ENCODE assay signal across 10 cellular contexts in the genomic region with DNA sequence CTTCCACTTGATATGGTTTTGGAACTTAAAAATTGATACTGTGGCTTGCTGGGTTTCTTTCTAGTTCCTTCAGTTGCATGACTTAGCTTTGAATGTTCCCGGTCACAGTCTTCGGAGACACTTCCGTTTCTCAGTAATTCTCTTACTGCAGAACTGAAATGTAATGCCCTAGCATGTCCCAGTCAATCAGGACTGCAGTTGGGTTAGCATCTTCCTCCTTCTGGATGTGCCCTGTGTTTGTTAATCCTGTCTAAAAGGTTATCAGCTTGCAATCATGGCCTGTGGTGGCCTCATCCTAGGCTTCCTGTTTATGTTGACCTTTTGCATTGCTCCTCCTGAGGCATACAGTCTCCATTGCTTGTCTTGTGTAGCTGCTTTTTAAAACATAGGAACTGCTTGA.
DNase-seq lines count a peak whose midpoint lies in the region; ATAC-seq, FAIRE-seq and TF ChIP-seq lines count a peak whose summit lies in the region.
"Had no signal": no experiment of that assay in that cellular context is flagged by ENCODE, and none has a peak within 500 bp of the region (broad histone marks: within the 10 kb centered on the region; RNA-seq: fewer than 3 reads in every experiment).

No MANE protein-coding gene starts in this region.

- H2BK15ac ChIP-seq in IMR-90 (ENCODE audit: low read depth, low read length), result 0 out of 3 replicates have a peak overlapping the region, but pooled peaks have one; percentile 18

- H3K23ac ChIP-seq in IMR-90 (ENCODE audit: low read depth, low read length), result peak overlapping the region; percentile 79

- H3K4me3 Mint-ChIP-seq in nephron progenitor cell, result no peak overlapping the region
- H3K4me3 Mint-ChIP-seq: CD4-positive, alpha-beta memory T cell had no signal

- no peaks in the 10 kb centered on the region for H3K27me3 Mint-ChIP-seq in nephron progenitor cell (ENCODE audit: low read depth, poor library complexity)
- H3K27me3 Mint-ChIP-seq: CD4-positive, alpha-beta memory T cell had no signal

- H2AFZ ChIP-seq in IMR-90 (replicated peaks; ENCODE audit: low read length, poor library complexity) (no peak overlapping the region), endothelial cell of umbilical vein (ENCODE audit: low read depth, low read length) (no peak overlapping the region)

- H3K18ac ChIP-seq in IMR-90 (ENCODE audit: low read depth, low read length), result peak overlapping the region; percentile 71

- peaks cover 22% of the 10 kb centered on the region for H3K4me1 Mint-ChIP-seq in nephron progenitor cell

- CTCF ChIA-PET in IMR-90 (lab: Yijun Ruan, JAX) (interaction anchor here (0.5 to 1.3 kb wide), 2 partner anchors 11 to 35 kb away, joined by 3 read pairs; no protein-coding TSS in a partner anchor), endothelial cell of umbilical vein (lab: Charles Lee) (interaction anchor here (1.0 to 2.2 kb wide), 11 partner anchors 10 to 1024 kb away, joined by 3 to 7 read pairs (median 4); no protein-coding TSS in a partner anchor)

- in situ Hi-C loops in IMR-90 (cut with MboI; ENCODE audit: low sequenced_read_pairs), result no loop called here

- H3K9me1 ChIP-seq in IMR-90 (ENCODE audit: insufficient read depth, low read length) (peaks cover 11% of the 10 kb centered on the region), endothelial cell of umbilical vein (replicated peaks; ENCODE audit: control insufficient read depth, extremely low read depth, insufficient read depth, low read length) (no peaks in the 10 kb centered on the region)

- peak overlapping the region; percentile 58 for H2BK5ac ChIP-seq in IMR-90 (ENCODE audit: low read depth, low read length, poor library complexity, severe bottlenecking)

- ATAC-seq in IMR-90 (ENCODE audit: low read depth) (peak; percentile 25), GM18870 (IDR thresholded peaks at IDR 0.05; ENCODE audit: unreplicated experiment) (no peak)

- H3K9me3 Mint-ChIP-seq in nephron progenitor cell, result peaks cover 3% of the 10 kb centered on the region
- H3K9me3 Mint-ChIP-seq: activated T-helper 2 cell treated with anti-CD3 and anti-CD28 coated beads, Interferon-gamma antibody, Interleukin-2, Interleukin-4, amounts not matched to agents 10 μg/mL and 5 μg/mL and 100 μg/mL, durations not matched to agents 14 hours and 24 hours and 36 hours had no signal

- intact Hi-C loops in IMR-90 (cut with micrococcal nuclease), result no loop called here
- intact Hi-C loops in endothelial cell of umbilical vein (cut with micrococcal nuclease), result no loop called here

- H2AK5ac ChIP-seq in IMR-90 (ENCODE audit: low read depth, low read length), result peak overlapping the region; percentile 46; the same call in 1 of the 2 replicates

- H3K36me3 Mint-ChIP-seq in nephron progenitor cell (ENCODE audit: low read depth), result peaks cover 27% of the 10 kb centered on the region

- WGBS in IMR-90 (ENCODE audit: extremely low coverage in 2 of 2, insufficient read length in 1 of 2), 2 experiments, result no CpG with 5 or more reads among the region's 3 CpGs

- H3K27ac ChIP-seq in IMR-90 (ENCODE audit: insufficient read depth, low read length) (peak overlapping the region; percentile 78; the same call in 1 of the 2 replicates), endothelial cell of umbilical vein (ENCODE audit: insufficient read depth, low read depth, low read length) (peak overlapping the region; percentile 74)

- H3K9me3 ChIP-seq in IMR-90 (ENCODE audit: control insufficient read depth, insufficient read depth, low read length), result no peaks in the 10 kb centered on the region
- H3K9me3 ChIP-seq in endothelial cell of umbilical vein (replicated peaks; ENCODE audit: control insufficient read depth, insufficient read depth, low read length), result no peaks in the 10 kb centered on the region

- H3K4me1 ChIP-seq in IMR-90 (ENCODE audit: control insufficient read depth, insufficient read depth, low read length), result peaks cover 8% of the 10 kb centered on the region
- peaks cover 20% of the 10 kb centered on the region for H3K4me1 ChIP-seq in endothelial cell of umbilical vein (ENCODE audit: control insufficient read depth, extremely low read depth, insufficient read depth, low read length)

- FAIRE-seq in GM12891 (lab: Jason Lieb, UNC) (no peak), endothelial cell of umbilical vein (lab: Jason Lieb, UNC) (no peak)

- H2AK9ac ChIP-seq in IMR-90 (replicated peaks; ENCODE audit: low read depth, low read length, poor library complexity), result no peak overlapping the region

- TF ChIP-seq CTCF in IMR-90 (conservative IDR thresholded peaks at IDR 0.05; ENCODE audit: low read depth, low read length) (no peak), endothelial cell of umbilical vein (IDR thresholded peaks at IDR 0.05; ENCODE audit: extremely low read depth in 1 of 2, insufficient read depth in 1 of 2, low read depth in 1 of 2, low read length in 2 of 2) (no peak), nephron progenitor cell (IDR thresholded peaks at IDR 0.05) (no peak)

- H3K27ac Mint-ChIP-seq in nephron progenitor cell, result peak overlapping the region; percentile 95
- H3K27ac Mint-ChIP-seq: activated T-helper 2 cell treated with anti-CD3 and anti-CD28 coated beads, Interferon-gamma antibody, Interleukin-2, Interleukin-4, amounts not matched to agents 10 μg/mL and 5 μg/mL and 100 μg/mL, durations not matched to agents 14 hours and 24 hours and 36 hours had no signal

- H2BK20ac ChIP-seq in IMR-90 (ENCODE audit: low read depth, low read length), result peak overlapping the region; percentile 69

- H3K4ac ChIP-seq in IMR-90 (ENCODE audit: low read depth, low read length), result peak overlapping the region; percentile 53; the same call in 1 of the 2 replicates

- no peak overlapping the region for H3K4me3 ChIP-seq in IMR-90 (ENCODE audit: insufficient read depth, low read depth, low read length)
- H3K4me3 ChIP-seq in endothelial cell of umbilical vein (replicated peaks in 1 of 3; ENCODE audit: insufficient read depth in 1 of 3, low read depth in 1 of 3, low read length in 3 of 3), result no peak overlapping the region

- H4K8ac ChIP-seq in IMR-90 (ENCODE audit: low read depth in 2 of 2, low read length in 2 of 2), result no peak overlapping the region; a peak in 1 of 4 replicates

- POLR2A ChIA-PET in IMR-90 (lab: Charles Lee; ENCODE audit: unreplicated experiment) (no interaction called here), endothelial cell of umbilical vein (lab: Charles Lee) (interaction anchor here (1.4 kb wide), 1 partner anchor 435 kb away, joined by 3 read pairs; a partner anchor contains a TSS)

- H4K91ac ChIP-seq in IMR-90 (ENCODE audit: insufficient read depth, low read depth, low read length), result no peak overlapping the region

- H3K4me2 ChIP-seq in IMR-90 (ENCODE audit: low read depth, low read length), result peak overlapping the region; percentile 38
- H3K4me2 ChIP-seq in endothelial cell of umbilical vein (ENCODE audit: insufficient read depth, low read length), result peak overlapping the region; percentile 72

- DNase-seq in GM12891 (ENCODE audit: insufficient read length, low spot score), result no peak
- peak; percentile 18 for DNase-seq in IMR-90
- peak; percentile 34 for DNase-seq in endothelial cell of umbilical vein (ENCODE audit: low read depth, low spot score)
- DNase-seq in nephron progenitor cell, result no peak
- DNase-seq in middle frontal gyrus (ENCODE audit: extremely low spot score, low spot score), result no peak
- DNase-seq in activated T-cell treated with anti-CD3 and anti-CD28 coated beads, Interleukin-2, amount 50 U/mL, for 1 hour, result no peak
- no peak for DNase-seq in SW 1271 (lab: John Stamatoyannopoulos, UW)
- DNase-seq: CD4-positive, alpha-beta memory T cell had no signal

- H3K14ac ChIP-seq in IMR-90 (replicated peaks; ENCODE audit: low read depth, low read length), result peak overlapping the region; percentile 41

- TF ChIP-seq POLR2A in GM12891 (IDR thresholded peaks at IDR 0.05; ENCODE audit: low read depth, low read length), result no peak
- TF ChIP-seq POLR2A in IMR-90 (IDR thresholded peaks at IDR 0.05; ENCODE audit: low read depth, low read length), result no peak
- no peak for TF ChIP-seq POLR2A in endothelial cell of umbilical vein (IDR thresholded peaks at IDR 0.05; ENCODE audit: low read depth, low read length)

- H3K36me3 ChIP-seq in IMR-90 (ENCODE audit: control insufficient read depth, insufficient read depth, low read length), result no peaks in the 10 kb centered on the region
- no peaks in the 10 kb centered on the region for H3K36me3 ChIP-seq in endothelial cell of umbilical vein (ENCODE audit: control insufficient read depth in 2 of 2, extremely low read depth in 1 of 2, insufficient read depth in 2 of 2, low read length in 2 of 2)

- H3K27me3 ChIP-seq in IMR-90 (ENCODE audit: control insufficient read depth, insufficient read depth, low read length) (no peaks in the 10 kb centered on the region), endothelial cell of umbilical vein (ENCODE audit: control insufficient read depth in 2 of 2, insufficient read depth in 2 of 2, low read length in 2 of 2) (no peaks in the 10 kb centered on the region)

- H4K5ac ChIP-seq in IMR-90 (ENCODE audit: low read depth, low read length), result no peak overlapping the region

- no peak for TF ChIP-seq RAD21 in IMR-90 (IDR thresholded peaks at IDR 0.05; ENCODE audit: low read length)

- H3K9ac ChIP-seq in IMR-90 (ENCODE audit: low read depth, low read length) (no peak overlapping the region), endothelial cell of umbilical vein (replicated peaks; ENCODE audit: extremely low read depth, insufficient read depth, low read length) (peak overlapping the region; percentile 26)

- peaks cover 10% of the 10 kb centered on the region; the same call in 1 of the 2 replicates for H4K20me1 ChIP-seq in IMR-90 (ENCODE audit: insufficient read depth, low read length)
- peaks cover 2% of the 10 kb centered on the region for H4K20me1 ChIP-seq in endothelial cell of umbilical vein (replicated peaks; ENCODE audit: control insufficient read depth, extremely low read depth, insufficient read depth, low read length)

- dilution Hi-C loops in IMR-90 (cut with HindIII; ENCODE audit: low sequenced_read_pairs, unreplicated experiment) (no loop called here), endothelial cell of umbilical vein (cut with MboI; ENCODE audit: extremely low pct_ligation_motif_present, low sequenced_read_pairs) (no loop called here)

- H3K79me1 ChIP-seq in IMR-90 (ENCODE audit: low read depth in 1 of 2, low read length in 2 of 2), result peaks cover 28 to 44% of the 10 kb centered on the region in 2 experiments

- BruUV-seq in IMR-90 (replicated peaks; lab: Mats Ljungman, UMichigan) (no TSS peak), endothelial cell of umbilical vein (replicated peaks; lab: Mats Ljungman, UMichigan) (no TSS peak)

- peak overlapping the region; percentile 30; the same call in 1 of the 2 replicates for H2BK120ac ChIP-seq in IMR-90 (ENCODE audit: low read depth, low read length)

- no peak overlapping the region for H3K56ac ChIP-seq in IMR-90 (ENCODE audit: extremely low read depth, insufficient read depth, low read length)

- peaks cover 5% of the 10 kb centered on the region for H3K79me2 ChIP-seq in endothelial cell of umbilical vein (ENCODE audit: control insufficient read depth, insufficient read depth, low read length)

TF ChIP-seq in GM12891, 5 proteins besides CTCF, POLR2A, EP300 and RAD21 (continues in another document):
- no peak for TF ChIP-seq POLR2AphosphoS5 (IDR thresholded peaks at IDR 0.05; ENCODE audit: low read depth, low read length)

TF ChIP-seq in IMR-90, 13 proteins besides CTCF, POLR2A, EP300 and RAD21 (continues in another document):
- no peak for TF ChIP-seq MAZ (IDR thresholded peaks at IDR 0.05; ENCODE audit: borderline replicate concordance, low read depth, low read length)

Comparison
In these comparisons a context has a peak if more than half of its experiments do, and no peak if none do; other contexts are left out.
1. DNase-seq: peak in IMR-90 (single experiment) and endothelial cell of umbilical vein (single experiment); none in GM12891 (single experiment), nephron progenitor cell (single experiment), middle frontal gyrus (single experiment), activated T-cell treated with anti-CD3 and anti-CD28 coated beads, Interleukin-2, amount 50 U/mL, for 1 hour (single experiment) and SW 1271 (0 of 2).